Comparison of ENCODE assay signal across 9 cellular contexts in genomic region chr19:48837081-48837524, GRCh38. TPM values are rescaled to one million over a fixed set of nuclear protein-coding genes. Genes with fewer than 3 reads are reported as not detected.
DNase-seq lines count a peak whose midpoint lies in the region; ATAC-seq and TF ChIP-seq lines count a peak whose summit lies in the region.
"Had no signal": no experiment of that assay in that cellular context is flagged by ENCODE, and none has a peak within 500 bp of the region (broad histone marks: within the 10 kb centered on the region; RNA-seq: fewer than 3 reads in every experiment).

No MANE protein-coding gene starts in this region.

- H3K4me1 Mint-ChIP-seq in activated CD8-positive, alpha-beta memory T cell treated with anti-CD3 and anti-CD28 coated beads, Interleukin-2, amount 10 ng/mL, durations not matched to agents 7 days and 5 days: peaks cover 16% of the 10 kb centered on the region

- H3K9ac ChIP-seq in HCT116 (ENCODE audit: low read length) (no peak overlapping the region; the same call in 1 of the 2 replicates), endocrine pancreas (ENCODE audit: control insufficient read depth, insufficient read depth, low read length) (peak overlapping the region; percentile 48)

- TF ChIP-seq RAD21 in HCT116 (IDR thresholded peaks at IDR 0.05; ENCODE audit: low read depth): no peak

- no peak for TF ChIP-seq CTCF in HCT116 (IDR thresholded peaks at IDR 0.05 in 2 of 3, conservative IDR thresholded peaks at IDR 0.05 in 1 of 3; ENCODE audit: borderline replicate concordance in 1 of 3, insufficient read depth in 1 of 3, low read depth in 2 of 3, low read length in 2 of 3)

- CTCF ChIA-PET in HCT116 (lab: Charles Lee): interaction anchor here (1.6 kb wide), 1 partner anchor 134 kb away, joined by 7 read pairs; no protein-coding TSS in a partner anchor
- CTCF ChIA-PET in activated CD8-positive, alpha-beta memory T cell treated with anti-CD3 and anti-CD28 coated beads, Interleukin-2, amount 10 ng/mL, durations not matched to agents 7 days and 5 days (lab: Charles Lee): interaction anchor here (0.8 to 3.7 kb wide), 8 partner anchors 27 to 191 kb away, joined by 3 to 65 read pairs (median 17); partner anchors contain the start of genes BCAT2 and CA11

- intact Hi-C loops in HCT116 (cut with micrococcal nuclease): no loop called here

- no peaks in the 10 kb centered on the region for H4K20me1 ChIP-seq in HCT116 (ENCODE audit: insufficient read depth)

- RAD21 ChIA-PET in HCT116 (lab: Charles Lee; ENCODE audit: low non-redundant PET in 1 of 2, low total read pairs in 2 of 2, uncharacterized antibody in 2 of 2, unreplicated experiment in 2 of 2): interaction anchor here (1.0 to 1.2 kb wide), 2 partner anchors 42 kb away, joined by 3 read pairs; no protein-coding TSS in a partner anchor

- no peak for TF ChIP-seq POLR2A in HCT116 (IDR thresholded peaks at IDR 0.05; ENCODE audit: borderline replicate concordance, extremely low read depth, insufficient read depth, insufficient read length)

- peak overlapping the region; percentile 49 for H3K27ac Mint-ChIP-seq in activated CD8-positive, alpha-beta memory T cell treated with anti-CD3 and anti-CD28 coated beads, Interleukin-2, amount 10 ng/mL, durations not matched to agents 7 days and 5 days

- peak overlapping the region; percentile 76 for H3K4me3 Mint-ChIP-seq in activated CD8-positive, alpha-beta memory T cell treated with anti-CD3 and anti-CD28 coated beads, Interleukin-2, amount 10 ng/mL, durations not matched to agents 7 days and 5 days

- peaks cover 5 to 23% of the 10 kb centered on the region in 2 experiments; a peak in 3 of 4 replicates for H3K4me1 ChIP-seq in HCT116 (ENCODE audit: control insufficient read depth in 1 of 2, insufficient read depth in 2 of 2, low read length in 2 of 2)
- no peaks in the 10 kb centered on the region for H3K4me1 ChIP-seq in endocrine pancreas (ENCODE audit: control insufficient read depth, insufficient read depth, low read length)
- H3K4me1 ChIP-seq: SJSA1 had no signal

- H2AFZ ChIP-seq in HCT116 (ENCODE audit: low read depth, low read length, poor library complexity, severe bottlenecking): no peak overlapping the region

- H3K9me3 ChIP-seq in HCT116 (ENCODE audit: control insufficient read depth in 1 of 2, insufficient read depth in 1 of 2, low read depth in 1 of 2, low read length in 2 of 2) (no peaks in the 10 kb centered on the region), endocrine pancreas (ENCODE audit: control insufficient read depth, low read length) (no peaks in the 10 kb centered on the region)
- H3K9me3 ChIP-seq: SJSA1 had no signal

- H3K36me3 ChIP-seq in HCT116 (ENCODE audit: control insufficient read depth in 1 of 2, insufficient read depth in 2 of 2, low read length in 2 of 2) (no peaks in the 10 kb centered on the region), endocrine pancreas (ENCODE audit: control insufficient read depth, insufficient read depth, low read length) (no peaks in the 10 kb centered on the region)
- H3K36me3 ChIP-seq: SJSA1 had no signal

- H3K4me2 ChIP-seq in HCT116 (ENCODE audit: low read length): peak overlapping the region; percentile 52

- DNase-seq in COR-L47 (lab: John Stamatoyannopoulos, UW) (peak; percentile 6), HCT116 (ENCODE audit: low read depth, low spot score) (peak; percentile 51), NCI-H748 treated with DMSO at 0.1 percent for 48 hours (lab: John Stamatoyannopoulos, UW) (peak; percentile 90), mesenteric fat pad (ENCODE audit: low spot score) (peak; percentile 93)
- DNase-seq in activated CD8-positive, alpha-beta memory T cell treated with anti-CD3 and anti-CD28 coated beads, Interleukin-2, amount 10 ng/mL, durations not matched to agents 7 days and 5 days: peak; percentile 93
- DNase-seq in stimulated activated CD8-positive, alpha-beta memory T cell treated with anti-CD3 and anti-CD28 coated beads, Interleukin-15, amount 100 ng/mL, for 4 hours (ENCODE audit: low read depth in 2 of 2): peak; percentile 53 to 62

- ATAC-seq in HCT116 (peak; percentile 79), HG02981 (IDR thresholded peaks at IDR 0.05; ENCODE audit: unreplicated experiment) (no peak)
- peak; percentile 86 for ATAC-seq in activated CD8-positive, alpha-beta memory T cell treated with anti-CD3 and anti-CD28 coated beads, Interleukin-2, amount 10 ng/mL, durations not matched to agents 7 days and 5 days

- no peaks in the 10 kb centered on the region for H3K27me3 ChIP-seq in HCT116 (ENCODE audit: insufficient read depth, low read length)
- H3K27me3 ChIP-seq in endocrine pancreas (ENCODE audit: control insufficient read depth, insufficient read depth, low read length): no peaks in the 10 kb centered on the region
- H3K27me3 ChIP-seq: SJSA1 had no signal

- no peaks in the 10 kb centered on the region for H3K36me3 Mint-ChIP-seq in activated CD8-positive, alpha-beta memory T cell treated with anti-CD3 and anti-CD28 coated beads, Interleukin-2, amount 10 ng/mL, durations not matched to agents 7 days and 5 days

- POLR2A ChIA-PET in HCT116 (lab: Charles Lee): interaction anchor here (1.3 kb wide), 1 partner anchor 35 kb away, joined by 4 read pairs; the partner anchor contains the start of gene PPP1R15A

- H3K9me2 ChIP-seq in HCT116 (ENCODE audit: insufficient read depth): no peaks in the 10 kb centered on the region

- H3K4me3 ChIP-seq in HCT116 (replicated peaks in 1 of 2; ENCODE audit: low read depth in 1 of 2, low read length in 2 of 2) (peak overlapping the region in 1 of 2 experiments; percentile 29; a peak in 2 of 4 replicates), endocrine pancreas (ENCODE audit: control insufficient read depth, insufficient read depth, low read length) (peak overlapping the region; percentile 10)
- H3K4me3 ChIP-seq: SJSA1 had no signal

- no peaks in the 10 kb centered on the region for H3K9me3 Mint-ChIP-seq in activated CD8-positive, alpha-beta memory T cell treated with anti-CD3 and anti-CD28 coated beads, Interleukin-2, amount 10 ng/mL, durations not matched to agents 7 days and 5 days (ENCODE audit: low read depth)

- peak overlapping the region; percentile 56; the same call in 1 of the 2 replicates for H3K27ac ChIP-seq in HCT116 (ENCODE audit: low read depth, low read length)
- H3K27ac ChIP-seq: SJSA1 had no signal

- TSS peak; percentile 42 for BruUV-seq in HCT116 (replicated peaks; lab: Mats Ljungman, UMichigan)

- no peaks in the 10 kb centered on the region for H3K79me2 ChIP-seq in HCT116 (ENCODE audit: insufficient read depth, low read length)

- no peaks in the 10 kb centered on the region for H3K27me3 Mint-ChIP-seq in activated CD8-positive, alpha-beta memory T cell treated with anti-CD3 and anti-CD28 coated beads, Interleukin-2, amount 10 ng/mL, durations not matched to agents 7 days and 5 days

TF ChIP-seq in HCT116, 20 proteins besides CTCF, POLR2A, EP300 and RAD21 (continues in another document):
- no peak for TF ChIP-seq ZBTB33 (IDR thresholded peaks at IDR 0.05; ENCODE audit: extremely low read depth, insufficient replicate concordance, low read length)
- TF ChIP-seq ZNF274 (IDR thresholded peaks at IDR 0.05; ENCODE audit: low read depth, low read length): no peak
- no peak for TF ChIP-seq SP1 (IDR thresholded peaks at IDR 0.05; ENCODE audit: low read depth)
- TF ChIP-seq FOSL1 (IDR thresholded peaks at IDR 0.05; ENCODE audit: low read depth): no peak
- no peak for TF ChIP-seq YY1 (IDR thresholded peaks at IDR 0.05; ENCODE audit: extremely low read depth, insufficient replicate concordance, low read depth, low read length)
- TF ChIP-seq POLR2AphosphoS5 (IDR thresholded peaks at IDR 0.05; ENCODE audit: low read depth, low read length): no peak
- TF ChIP-seq ZFX (IDR thresholded peaks at IDR 0.05): no peak
- no peak for TF ChIP-seq CBX3 (IDR thresholded peaks at IDR 0.05; ENCODE audit: low read depth)

RNA-seq across cellular contexts. Expression of gene HSD17B14, which starts 0.8 kb away (rescaled TPM):
- total RNA-seq in HCT116 (2021; ENCODE audit: unreplicated experiment): 3.9 TPM
- 2.6 and 3.8 TPM in 2 replicates for polyA plus RNA-seq in HCT116 (2012)
- under 1 TPM; 0.38 to 0.59 TPM for total RNA-seq in activated CD8-positive, alpha-beta memory T cell treated with anti-CD3 and anti-CD28 coated beads, Interleukin-2, amount 10 ng/mL, durations not matched to agents 7 days and 5 days
- total RNA-seq in mesenteric fat pad: 9.4 TPM
- total RNA-seq: SJSA1 had no signal

RNA-seq across cellular contexts. Expression of gene BCAT2, which starts 26.3 kb away (rescaled TPM):
- total RNA-seq in HCT116 (2021; ENCODE audit: unreplicated experiment) (66.1 TPM), mesenteric fat pad (20.3 TPM)
- 62.0 and 68.6 TPM in 2 replicates for polyA plus RNA-seq in HCT116 (2012)
- 10 to 100 TPM; 46.7 to 54.6 TPM for total RNA-seq in activated CD8-positive, alpha-beta memory T cell treated with anti-CD3 and anti-CD28 coated beads, Interleukin-2, amount 10 ng/mL, durations not matched to agents 7 days and 5 days

RNA-seq across cellular contexts. Expression of gene PLEKHA4, which starts 31.3 kb away (rescaled TPM):
- total RNA-seq in HCT116 (2021; ENCODE audit: unreplicated experiment): 20.4 TPM
- 14.2 and 14.7 TPM in 2 replicates for polyA plus RNA-seq in HCT116 (2012)
- total RNA-seq in activated CD8-positive, alpha-beta memory T cell treated with anti-CD3 and anti-CD28 coated beads, Interleukin-2, amount 10 ng/mL, durations not matched to agents 7 days and 5 days: 1 to 10 TPM; 2.2 to 5.6 TPM
- 44.9 TPM for total RNA-seq in mesenteric fat pad

RNA-seq across cellular contexts. Expression of gene PPP1R15A, which starts 35.1 kb away (rescaled TPM):
- total RNA-seq in HCT116 (2021; ENCODE audit: unreplicated experiment) (50.3 TPM), mesenteric fat pad (152 TPM)
- polyA plus RNA-seq in HCT116 (2012): 105 and 164 TPM in 2 replicates
- 10 to 100 TPM; 32.1 to 89.7 TPM for total RNA-seq in activated CD8-positive, alpha-beta memory T cell treated with anti-CD3 and anti-CD28 coated beads, Interleukin-2, amount 10 ng/mL, durations not matched to agents 7 days and 5 days

Comparison
In these comparisons a context has a peak if more than half of its experiments do, and no peak if none do; other contexts are left out.
1. DNase-seq: peak in every context shown above with its lines; median percentile 93 in activated CD8-positive, alpha-beta memory T cell treated with anti-CD3 and anti-CD28 coated beads, Interleukin-2, amount 10 ng/mL, durations not matched to agents 7 days and 5 days; 93 in mesenteric fat pad; 90 in NCI-H748 treated with DMSO at 0.1 percent for 48 hours; 58 in stimulated activated CD8-positive, alpha-beta memory T cell treated with anti-CD3 and anti-CD28 coated beads, Interleukin-15, amount 100 ng/mL, for 4 hours; 51 in HCT116; 6 in COR-L47.